19 cellular contexts compared by ENCODE assay signal in genomic region chr16:63530974-63531373, GRCh38.
"Had no signal": no experiment of that assay in that cellular context is flagged by ENCODE, and none has a peak within 500 bp of the region (broad histone marks: within the 10 kb centered on the region; RNA-seq: fewer than 3 reads in every experiment).

No MANE protein-coding gene starts in this region.

- H3K9me3 ChIP-seq: esophagus squamous epithelium, gastroesophageal sphincter, ovary, right lobe of liver, tibial artery, vagina had no signal

- H3K4me3 ChIP-seq: esophagus squamous epithelium, gastroesophageal sphincter, hepatocyte, ovary, right lobe of liver, tibial artery, upper lobe of left lung, vagina had no signal

- H3K27ac ChIP-seq: esophagus squamous epithelium, gastroesophageal sphincter, hepatocyte, ovary, right lobe of liver, tibial artery, upper lobe of left lung, vagina had no signal

- H3K27me3 ChIP-seq: esophagus squamous epithelium, gastroesophageal sphincter, hepatocyte, ovary, right lobe of liver, tibial artery, upper lobe of left lung, vagina had no signal

- DNase-seq: effector memory CD8-positive, alpha-beta T cell; esophagus squamous epithelium; foreskin fibroblast; glutamatergic neuron; kidney; left colon; natural killer cell; nucleus accumbens; ovary; right lobe of liver; stimulated activated CD4-positive, alpha-beta T cell treated with anti-CD3 and anti-CD28 coated beads, Interleukin-4, amount 100 ng/mL, for 1 hour; stimulated activated CD8-positive, alpha-beta memory T cell treated with anti-CD3 and anti-CD28 coated beads, Interleukin-4, amount 100 ng/mL, for 48 hours; tibial artery; upper lobe of left lung had no signal

- H3K36me3 ChIP-seq: esophagus squamous epithelium, gastroesophageal sphincter, ovary, right lobe of liver, tibial artery, upper lobe of left lung, vagina had no signal

- H3K4me1 ChIP-seq: esophagus squamous epithelium, gastroesophageal sphincter, right lobe of liver, tibial artery, upper lobe of left lung, vagina had no signal

- FAIRE-seq: colon, kidney had no signal

- ATAC-seq: effector memory CD8-positive, alpha-beta T cell; gastroesophageal sphincter; left colon; natural killer cell; right lobe of liver; stimulated activated memory B cell treated with anti-CD40 and anti-IgM and Interleukin-4, amounts not matched to agents 10 μg/mL and 1 μg/mL and 100 μg/mL, for 72 hours had no signal
